In genomic region chr2:81576713-81577112, GRCh38 we compare ENCODE assay signal across 27 cellular contexts.
"Had no signal": no experiment of that assay in that cellular context is flagged by ENCODE, and none has a peak within 500 bp of the region (broad histone marks: within the 10 kb centered on the region; RNA-seq: fewer than 3 reads in every experiment).

No MANE protein-coding gene starts in this region.

- FAIRE-seq: islet of Langerhans, kidney had no signal

- H3K4me2 ChIP-seq: neural progenitor cell had no signal

- H3K27me3 ChIP-seq: left lung, neural progenitor cell, neutrophil, ovary, suprapubic skin, tibial artery, uterus had no signal

- H2AFZ ChIP-seq: neural progenitor cell had no signal

- H3K4me3 ChIP-seq: left lung, lower lobe of right lung, neural progenitor cell, ovary, skin epidermis, suprapubic skin, thoracic aorta, tibial artery, uterus had no signal

- H3K9me3 ChIP-seq: left lung, lower lobe of right lung, neutrophil, ovary, suprapubic skin, thoracic aorta, tibial artery, uterus had no signal

- H3K4me1 ChIP-seq: left lung, lower lobe of right lung, neural progenitor cell, suprapubic skin, tibial artery, uterus had no signal

- H3K27ac ChIP-seq: left lung, lower lobe of right lung, neural progenitor cell, neutrophil, ovary, skin epidermis, suprapubic skin, thoracic aorta, tibial artery, uterus had no signal

- H3K36me3 ChIP-seq: left lung, lower lobe of right lung, neural progenitor cell, neutrophil, ovary, suprapubic skin, thoracic aorta, tibial artery, uterus had no signal

- H3K9ac ChIP-seq: neural progenitor cell had no signal

- DNase-seq: hypothalamus; immature natural killer cell; kidney; left colon; left lung; lower lobe of right lung; mammary epithelial cell; mesenchymal stem cell; naive B cell; natural killer cell; nephron progenitor cell; ovary; retina; right cardiac atrium; stimulated activated CD4-positive, alpha-beta T cell treated with anti-CD3 and anti-CD28 coated beads, Interleukin-12 subunit alpha, Interleukin-12 subunit beta, amount 100 ng/mL, for 4 hours; stimulated activated CD4-positive, alpha-beta T cell treated with anti-CD3 and anti-CD28 coated beads, Interleukin-15, amount 100 ng/mL, for 24 hours; stimulated activated CD4-positive, alpha-beta T cell treated with anti-CD3 and anti-CD28 coated beads, Interleukin-2, amount 100 ng/mL, for 24 hours; stimulated activated CD4-positive, alpha-beta T cell treated with anti-CD3 and anti-CD28 coated beads, Interleukin-4, amount 100 ng/mL, for 1 hour; stimulated activated naive CD4-positive, alpha-beta T cell; tibial artery; uterus had no signal
